Comparison of ENCODE assay signal across 1 cellular context in genomic region chr6:158869604-158870417, GRCh38.
TF ChIP-seq lines count a peak whose summit lies in the region.

No MANE protein-coding gene starts in this region.

TF ChIP-seq in K562, 482 proteins besides CTCF, POLR2A, EP300 and RAD21 (continued from another document and continues in another):
- TF ChIP-seq UBTF (IDR thresholded peaks at IDR 0.05; ENCODE audit: borderline replicate concordance in 1 of 2, low read depth in 2 of 2, low read length in 2 of 2) (peak; percentile 90 to 94; a peak in 3 of 4 replicates), ARID3A (IDR thresholded peaks at IDR 0.05; ENCODE audit: borderline replicate concordance, low read depth, low read length) (peak; percentile 44; the same call in 1 of the 2 replicates), RUNX1 (IDR thresholded peaks at IDR 0.05; ENCODE audit: low read depth) (peak; percentile 53; the same call in 1 of the 2 replicates), NUFIP1 (IDR thresholded peaks at IDR 0.05; ENCODE audit: partially characterized antibody) (no peak), ESRRA (IDR thresholded peaks at IDR 0.05; ENCODE audit: borderline replicate concordance, low read depth) (peak; percentile 60), HEY1 (CRISPR knock-in tag; IDR thresholded peaks at IDR 0.05; ENCODE audit: borderline replicate concordance) (peak; percentile 62; the same call in 1 of the 2 replicates), HLTF (IDR thresholded peaks at IDR 0.05) (0 out of 2 replicates have a peak, but pooled peaks have one; percentile 47), ZNF57 (CRISPR knock-in tag; IDR thresholded peaks at IDR 0.05) (no peak), SRSF1 (IDR thresholded peaks at IDR 0.05; ENCODE audit: low read depth, low read length) (no peak), FOSL1 (tag; conservative IDR thresholded peaks at IDR 0.05) (peak; percentile 98), KDM1A (IDR thresholded peaks at IDR 0.05) (no peak), MAFK (IDR thresholded peaks at IDR 0.05; ENCODE audit: low read length) (peak; percentile 34; the same call in 1 of the 2 replicates), HMBOX1 (IDR thresholded peaks at IDR 0.05) (no peak), CHD4 (IDR thresholded peaks at IDR 0.05; ENCODE audit: insufficient read depth, insufficient replicate concordance, low read depth, low read length, poor library complexity, severe bottlenecking) (no peak), E2F3 (CRISPR knock-in tag; IDR thresholded peaks at IDR 0.05) (peak; percentile 44; the same call in 1 of the 2 replicates), GMEB1 (CRISPR knock-in tag; IDR thresholded peaks at IDR 0.05) (peak; percentile 85), TEAD4 (IDR thresholded peaks at IDR 0.05; ENCODE audit: low read length) (peak; percentile 65), TEAD4 (CRISPR knock-in tag; IDR thresholded peaks at IDR 0.05; ENCODE audit: borderline replicate concordance) (peak; percentile 93; the same call in 1 of the 2 replicates), ELF1 (tag; IDR thresholded peaks at IDR 0.05) (peak; percentile 70)
- TF ChIP-seq, protein P1, sequence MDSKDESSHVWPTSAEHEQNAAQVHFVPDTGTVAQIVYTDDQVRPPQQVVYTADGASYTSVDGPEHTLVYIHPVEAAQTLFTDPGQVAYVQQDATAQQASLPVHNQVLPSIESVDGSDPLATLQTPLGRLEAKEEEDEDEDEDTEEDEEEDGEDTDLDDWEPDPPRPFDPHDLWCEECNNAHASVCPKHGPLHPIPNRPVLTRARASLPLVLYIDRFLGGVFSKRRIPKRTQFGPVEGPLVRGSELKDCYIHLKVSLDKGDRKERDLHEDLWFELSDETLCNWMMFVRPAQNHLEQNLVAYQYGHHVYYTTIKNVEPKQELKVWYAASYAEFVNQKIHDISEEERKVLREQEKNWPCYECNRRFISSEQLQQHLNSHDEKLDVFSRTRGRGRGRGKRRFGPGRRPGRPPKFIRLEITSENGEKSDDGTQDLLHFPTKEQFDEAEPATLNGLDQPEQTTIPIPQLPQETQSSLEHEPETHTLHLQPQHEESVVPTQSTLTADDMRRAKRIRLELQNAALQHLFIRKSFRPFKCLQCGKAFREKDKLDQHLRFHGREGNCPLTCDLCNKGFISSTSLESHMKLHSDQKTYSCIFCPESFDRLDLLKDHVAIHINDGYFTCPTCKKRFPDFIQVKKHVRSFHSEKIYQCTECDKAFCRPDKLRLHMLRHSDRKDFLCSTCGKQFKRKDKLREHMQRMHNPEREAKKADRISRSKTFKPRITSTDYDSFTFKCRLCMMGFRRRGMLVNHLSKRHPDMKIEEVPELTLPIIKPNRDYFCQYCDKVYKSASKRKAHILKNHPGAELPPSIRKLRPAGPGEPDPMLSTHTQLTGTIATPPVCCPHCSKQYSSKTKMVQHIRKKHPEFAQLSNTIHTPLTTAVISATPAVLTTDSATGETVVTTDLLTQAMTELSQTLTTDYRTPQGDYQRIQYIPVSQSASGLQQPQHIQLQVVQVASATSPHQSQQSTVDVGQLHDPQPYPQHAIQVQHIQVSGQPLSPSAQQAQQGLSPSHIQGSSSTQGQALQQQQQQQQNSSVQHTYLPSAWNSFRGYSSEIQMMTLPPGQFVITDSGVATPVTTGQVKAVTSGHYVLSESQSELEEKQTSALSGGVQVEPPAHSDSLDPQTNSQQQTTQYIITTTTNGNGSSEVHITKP (IDR thresholded peaks at IDR 0.05; ENCODE audit: partially characterized antibody) = no peak
- TF ChIP-seq, protein P2, sequence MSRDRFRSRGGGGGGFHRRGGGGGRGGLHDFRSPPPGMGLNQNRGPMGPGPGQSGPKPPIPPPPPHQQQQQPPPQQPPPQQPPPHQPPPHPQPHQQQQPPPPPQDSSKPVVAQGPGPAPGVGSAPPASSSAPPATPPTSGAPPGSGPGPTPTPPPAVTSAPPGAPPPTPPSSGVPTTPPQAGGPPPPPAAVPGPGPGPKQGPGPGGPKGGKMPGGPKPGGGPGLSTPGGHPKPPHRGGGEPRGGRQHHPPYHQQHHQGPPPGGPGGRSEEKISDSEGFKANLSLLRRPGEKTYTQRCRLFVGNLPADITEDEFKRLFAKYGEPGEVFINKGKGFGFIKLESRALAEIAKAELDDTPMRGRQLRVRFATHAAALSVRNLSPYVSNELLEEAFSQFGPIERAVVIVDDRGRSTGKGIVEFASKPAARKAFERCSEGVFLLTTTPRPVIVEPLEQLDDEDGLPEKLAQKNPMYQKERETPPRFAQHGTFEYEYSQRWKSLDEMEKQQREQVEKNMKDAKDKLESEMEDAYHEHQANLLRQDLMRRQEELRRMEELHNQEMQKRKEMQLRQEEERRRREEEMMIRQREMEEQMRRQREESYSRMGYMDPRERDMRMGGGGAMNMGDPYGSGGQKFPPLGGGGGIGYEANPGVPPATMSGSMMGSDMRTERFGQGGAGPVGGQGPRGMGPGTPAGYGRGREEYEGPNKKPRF (IDR thresholded peaks at IDR 0.05; ENCODE audit: low read depth, low read length) = no peak
- TF ChIP-seq, protein P3, sequence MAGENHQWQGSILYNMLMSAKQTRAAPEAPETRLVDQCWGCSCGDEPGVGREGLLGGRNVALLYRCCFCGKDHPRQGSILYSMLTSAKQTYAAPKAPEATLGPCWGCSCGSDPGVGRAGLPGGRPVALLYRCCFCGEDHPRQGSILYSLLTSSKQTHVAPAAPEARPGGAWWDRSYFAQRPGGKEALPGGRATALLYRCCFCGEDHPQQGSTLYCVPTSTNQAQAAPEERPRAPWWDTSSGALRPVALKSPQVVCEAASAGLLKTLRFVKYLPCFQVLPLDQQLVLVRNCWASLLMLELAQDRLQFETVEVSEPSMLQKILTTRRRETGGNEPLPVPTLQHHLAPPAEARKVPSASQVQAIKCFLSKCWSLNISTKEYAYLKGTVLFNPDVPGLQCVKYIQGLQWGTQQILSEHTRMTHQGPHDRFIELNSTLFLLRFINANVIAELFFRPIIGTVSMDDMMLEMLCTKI (IDR thresholded peaks at IDR 0.05; ENCODE audit: partially characterized antibody) = no peak
- TF ChIP-seq, protein P4, sequence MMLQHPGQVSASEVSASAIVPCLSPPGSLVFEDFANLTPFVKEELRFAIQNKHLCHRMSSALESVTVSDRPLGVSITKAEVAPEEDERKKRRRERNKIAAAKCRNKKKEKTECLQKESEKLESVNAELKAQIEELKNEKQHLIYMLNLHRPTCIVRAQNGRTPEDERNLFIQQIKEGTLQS (IDR thresholded peaks at IDR 0.05) = peak; percentile 90
- TF ChIP-seq, protein P4 (CRISPR knock-in tag; conservative IDR thresholded peaks at IDR 0.05) = peak; percentile 27; the same call in 1 of the 2 replicates
- TF ChIP-seq, protein P5, sequence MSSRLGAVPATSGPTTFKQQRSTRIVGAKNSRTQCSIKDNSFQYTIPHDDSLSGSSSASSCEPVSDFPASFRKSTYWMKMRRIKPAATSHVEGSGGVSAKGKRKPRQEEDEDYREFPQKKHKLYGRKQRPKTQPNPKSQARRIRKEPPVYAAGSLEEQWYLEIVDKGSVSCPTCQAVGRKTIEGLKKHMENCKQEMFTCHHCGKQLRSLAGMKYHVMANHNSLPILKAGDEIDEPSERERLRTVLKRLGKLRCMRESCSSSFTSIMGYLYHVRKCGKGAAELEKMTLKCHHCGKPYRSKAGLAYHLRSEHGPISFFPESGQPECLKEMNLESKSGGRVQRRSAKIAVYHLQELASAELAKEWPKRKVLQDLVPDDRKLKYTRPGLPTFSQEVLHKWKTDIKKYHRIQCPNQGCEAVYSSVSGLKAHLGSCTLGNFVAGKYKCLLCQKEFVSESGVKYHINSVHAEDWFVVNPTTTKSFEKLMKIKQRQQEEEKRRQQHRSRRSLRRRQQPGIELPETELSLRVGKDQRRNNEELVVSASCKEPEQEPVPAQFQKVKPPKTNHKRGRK (tag; IDR thresholded peaks at IDR 0.05) = no peak
- TF ChIP-seq, protein P6, sequence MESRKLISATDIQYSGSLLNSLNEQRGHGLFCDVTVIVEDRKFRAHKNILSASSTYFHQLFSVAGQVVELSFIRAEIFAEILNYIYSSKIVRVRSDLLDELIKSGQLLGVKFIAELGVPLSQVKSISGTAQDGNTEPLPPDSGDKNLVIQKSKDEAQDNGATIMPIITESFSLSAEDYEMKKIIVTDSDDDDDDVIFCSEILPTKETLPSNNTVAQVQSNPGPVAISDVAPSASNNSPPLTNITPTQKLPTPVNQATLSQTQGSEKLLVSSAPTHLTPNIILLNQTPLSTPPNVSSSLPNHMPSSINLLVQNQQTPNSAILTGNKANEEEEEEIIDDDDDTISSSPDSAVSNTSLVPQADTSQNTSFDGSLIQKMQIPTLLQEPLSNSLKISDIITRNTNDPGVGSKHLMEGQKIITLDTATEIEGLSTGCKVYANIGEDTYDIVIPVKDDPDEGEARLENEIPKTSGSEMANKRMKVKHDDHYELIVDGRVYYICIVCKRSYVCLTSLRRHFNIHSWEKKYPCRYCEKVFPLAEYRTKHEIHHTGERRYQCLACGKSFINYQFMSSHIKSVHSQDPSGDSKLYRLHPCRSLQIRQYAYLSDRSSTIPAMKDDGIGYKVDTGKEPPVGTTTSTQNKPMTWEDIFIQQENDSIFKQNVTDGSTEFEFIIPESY (CRISPR knock-in tag; IDR thresholded peaks at IDR 0.05) = peak; percentile 90
- TF ChIP-seq, protein P7, sequence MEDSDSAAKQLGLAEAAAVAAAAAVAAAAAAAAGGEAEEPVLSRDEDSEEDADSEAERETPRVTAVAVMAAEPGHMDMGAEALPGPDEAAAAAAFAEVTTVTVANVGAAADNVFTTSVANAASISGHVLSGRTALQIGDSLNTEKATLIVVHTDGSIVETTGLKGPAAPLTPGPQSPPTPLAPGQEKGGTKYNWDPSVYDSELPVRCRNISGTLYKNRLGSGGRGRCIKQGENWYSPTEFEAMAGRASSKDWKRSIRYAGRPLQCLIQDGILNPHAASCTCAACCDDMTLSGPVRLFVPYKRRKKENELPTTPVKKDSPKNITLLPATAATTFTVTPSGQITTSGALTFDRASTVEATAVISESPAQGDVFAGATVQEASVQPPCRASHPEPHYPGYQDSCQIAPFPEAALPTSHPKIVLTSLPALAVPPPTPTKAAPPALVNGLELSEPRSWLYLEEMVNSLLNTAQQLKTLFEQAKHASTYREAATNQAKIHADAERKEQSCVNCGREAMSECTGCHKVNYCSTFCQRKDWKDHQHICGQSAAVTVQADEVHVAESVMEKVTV (CRISPR knock-in tag; IDR thresholded peaks at IDR 0.05) = peak; percentile 56
- TF ChIP-seq, protein P8, sequence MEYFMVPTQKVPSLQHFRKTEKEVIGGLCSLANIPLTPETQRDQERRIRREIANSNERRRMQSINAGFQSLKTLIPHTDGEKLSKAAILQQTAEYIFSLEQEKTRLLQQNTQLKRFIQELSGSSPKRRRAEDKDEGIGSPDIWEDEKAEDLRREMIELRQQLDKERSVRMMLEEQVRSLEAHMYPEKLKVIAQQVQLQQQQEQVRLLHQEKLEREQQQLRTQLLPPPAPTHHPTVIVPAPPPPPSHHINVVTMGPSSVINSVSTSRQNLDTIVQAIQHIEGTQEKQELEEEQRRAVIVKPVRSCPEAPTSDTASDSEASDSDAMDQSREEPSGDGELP (CRISPR knock-in tag; IDR thresholded peaks at IDR 0.05; ENCODE audit: borderline replicate concordance) = peak; percentile 91
- TF ChIP-seq, protein P9, sequence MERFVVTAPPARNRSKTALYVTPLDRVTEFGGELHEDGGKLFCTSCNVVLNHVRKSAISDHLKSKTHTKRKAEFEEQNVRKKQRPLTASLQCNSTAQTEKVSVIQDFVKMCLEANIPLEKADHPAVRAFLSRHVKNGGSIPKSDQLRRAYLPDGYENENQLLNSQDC (CRISPR knock-in tag; IDR thresholded peaks at IDR 0.05) = 0 out of 2 replicates have a peak, but pooled peaks have one; percentile 18
